8 cellular contexts compared by ENCODE assay signal in genomic region chr17:68292689-68293040, GRCh38. TPM values are rescaled to one million over a fixed set of nuclear protein-coding genes. Genes with fewer than 3 reads are reported as not detected.
DNase-seq lines count a peak whose midpoint lies in the region; ATAC-seq and TF ChIP-seq lines count a peak whose summit lies in the region.

No MANE protein-coding gene starts in this region.

- no peaks in the 10 kb centered on the region for H3K27me3 ChIP-seq in liver (ENCODE audit: control insufficient read depth in 4 of 4, insufficient read depth in 4 of 4, low read length in 3 of 4)
- peaks cover 0 to 35% of the 10 kb centered on the region in 2 donors for H3K27me3 ChIP-seq in tibial nerve

- H3K36me3 ChIP-seq in liver (ENCODE audit: control insufficient read depth in 4 of 4, insufficient read depth in 3 of 4, low read depth in 1 of 4, low read length in 3 of 4) (no peaks in the 10 kb centered on the region), tibial nerve (no peaks in the 10 kb centered on the region)

- peak overlapping the region; percentile 67 for H3K4me3 Mint-ChIP-seq in activated naive CD4-positive, alpha-beta T cell treated with anti-CD3 and anti-CD28 coated beads, Interleukin-2, amount 10 ng/mL, durations not matched to agents 7 days and 5 days
- H3K4me3 Mint-ChIP-seq in activated CD8-positive, alpha-beta T cell treated with anti-CD3 and anti-CD28 coated beads, Interleukin-2, amount 10 ng/mL, durations not matched to agents 7 days and 5 days = peak overlapping the region; percentile 85

- peak overlapping the region in 1 of 3 donors; percentile 76 for H3K4me3 ChIP-seq in liver (ENCODE audit: low read depth in 1 of 3, low read length in 3 of 3)
- peak overlapping the region in 3 of 4 donors; percentile 46 to 60 (median 58) for H3K4me3 ChIP-seq in tibial nerve

- H3K36me3 Mint-ChIP-seq in activated naive CD4-positive, alpha-beta T cell treated with anti-CD3 and anti-CD28 coated beads, Interleukin-2, amount 10 ng/mL, durations not matched to agents 7 days and 5 days = peaks cover 9% of the 10 kb centered on the region
- peaks cover 22% of the 10 kb centered on the region for H3K36me3 Mint-ChIP-seq in activated CD8-positive, alpha-beta T cell treated with anti-CD3 and anti-CD28 coated beads, Interleukin-2, amount 10 ng/mL, durations not matched to agents 7 days and 5 days (ENCODE audit: low read depth)

- peak overlapping the region; percentile 96 for H3K27ac Mint-ChIP-seq in activated naive CD4-positive, alpha-beta T cell treated with anti-CD3 and anti-CD28 coated beads, Interleukin-2, amount 10 ng/mL, durations not matched to agents 7 days and 5 days
- peak overlapping the region; percentile 97 for H3K27ac Mint-ChIP-seq in activated CD8-positive, alpha-beta T cell treated with anti-CD3 and anti-CD28 coated beads, Interleukin-2, amount 10 ng/mL, durations not matched to agents 7 days and 5 days

- no peak for TF ChIP-seq RAD21 in liver (IDR thresholded peaks at IDR 0.05)

- H3K27ac ChIP-seq in liver (ENCODE audit: low read depth in 1 of 2, low read length in 2 of 2) = peak overlapping the region; percentile 64 to 66
- H3K27ac ChIP-seq in tibial nerve = peak overlapping the region in 1 of 4 donors; percentile 84

- CTCF ChIA-PET in activated naive CD4-positive, alpha-beta T cell treated with anti-CD3 and anti-CD28 coated beads, Interleukin-2, amount 10 ng/mL, durations not matched to agents 7 days and 5 days (lab: Charles Lee) = interaction anchor here (0.6 to 3.2 kb wide), 9 partner anchors 12 to 144 kb away, joined by 3 to 14 read pairs (median 3); no protein-coding TSS in a partner anchor
- CTCF ChIA-PET in activated CD8-positive, alpha-beta T cell treated with anti-CD3 and anti-CD28 coated beads, Interleukin-2, amount 10 ng/mL, durations not matched to agents 7 days and 5 days (lab: Charles Lee) = interaction anchor here (0.9 to 3.6 kb wide), 18 partner anchors 8 to 203 kb away, joined by 3 to 32 read pairs (median 6); no protein-coding TSS in a partner anchor

- DNase-seq in activated naive CD4-positive, alpha-beta T cell treated with anti-CD3 and anti-CD28 coated beads, Interleukin-2, amount 10 ng/mL, durations not matched to agents 7 days and 5 days = no peak
- DNase-seq in activated naive CD4-positive, alpha-beta T cell treated with Interleukin-2 at 50 U/mL for 16 hours = no peak
- DNase-seq in activated CD8-positive, alpha-beta T cell treated with anti-CD3 and anti-CD28 coated beads, Interleukin-2, amount 10 ng/mL, durations not matched to agents 7 days and 5 days = no peak
- DNase-seq in tibial nerve (ENCODE audit: low spot score in 2 of 2) (no peak), Kasumi-1 (lab: John Stamatoyannopoulos, UW) (no peak), epidermal melanocyte (ENCODE audit: insufficient read length, low spot score) (no peak)

- H3K9me3 Mint-ChIP-seq in activated naive CD4-positive, alpha-beta T cell treated with anti-CD3 and anti-CD28 coated beads, Interleukin-2, amount 10 ng/mL, durations not matched to agents 7 days and 5 days = no peaks in the 10 kb centered on the region
- no peaks in the 10 kb centered on the region for H3K9me3 Mint-ChIP-seq in activated CD8-positive, alpha-beta T cell treated with anti-CD3 and anti-CD28 coated beads, Interleukin-2, amount 10 ng/mL, durations not matched to agents 7 days and 5 days (ENCODE audit: insufficient read depth)

- H3K4me1 Mint-ChIP-seq in activated naive CD4-positive, alpha-beta T cell treated with anti-CD3 and anti-CD28 coated beads, Interleukin-2, amount 10 ng/mL, durations not matched to agents 7 days and 5 days = peaks cover 72% of the 10 kb centered on the region
- H3K4me1 Mint-ChIP-seq in activated CD8-positive, alpha-beta T cell treated with anti-CD3 and anti-CD28 coated beads, Interleukin-2, amount 10 ng/mL, durations not matched to agents 7 days and 5 days (ENCODE audit: low read depth) = peaks cover 73% of the 10 kb centered on the region

- TF ChIP-seq CTCF in liver (IDR thresholded peaks at IDR 0.05; ENCODE audit: low read depth, low read length, missing input control) (no peak), tibial nerve (IDR thresholded peaks at IDR 0.05) (no peak)

- H3K4me1 ChIP-seq in liver (ENCODE audit: control insufficient read depth in 4 of 4, insufficient read depth in 4 of 4, low read length in 3 of 4) (peaks cover 5 to 22% (median 15%) of the 10 kb centered on the region in 4 donors), tibial nerve (peaks cover 0 to 34% (median 12%) of the 10 kb centered on the region in 4 donors)

- H3K9me3 ChIP-seq in liver (ENCODE audit: control insufficient read depth in 4 of 4, low read length in 3 of 4) (no peaks in the 10 kb centered on the region), tibial nerve (no peaks in the 10 kb centered on the region)

- 62% methylated on average over 9 of the region's 9 CpGs for WGBS in liver
- 45 to 50% methylated on average over 9 of the region's 9 CpGs for WGBS in tibial nerve, 2 donors

- H3K27me3 Mint-ChIP-seq in activated naive CD4-positive, alpha-beta T cell treated with anti-CD3 and anti-CD28 coated beads, Interleukin-2, amount 10 ng/mL, durations not matched to agents 7 days and 5 days = peaks cover 24% of the 10 kb centered on the region
- H3K27me3 Mint-ChIP-seq in activated CD8-positive, alpha-beta T cell treated with anti-CD3 and anti-CD28 coated beads, Interleukin-2, amount 10 ng/mL, durations not matched to agents 7 days and 5 days (ENCODE audit: low read depth) = no peaks in the 10 kb centered on the region

- no peak for ATAC-seq in activated CD8-positive, alpha-beta T cell treated with anti-CD3 and anti-CD28 coated beads, Interleukin-2, amount 10 ng/mL, durations not matched to agents 7 days and 5 days
- ATAC-seq in GM19351 (IDR thresholded peaks at IDR 0.05; ENCODE audit: unreplicated experiment) = no peak

- no peak for TF ChIP-seq POLR2A in tibial nerve (IDR thresholded peaks at IDR 0.05)

- POLR2A ChIA-PET in activated CD8-positive, alpha-beta T cell treated with anti-CD3 and anti-CD28 coated beads, Interleukin-2, amount 10 ng/mL, durations not matched to agents 7 days and 5 days (lab: Charles Lee) = interaction anchor here (0.7 to 3.4 kb wide), 22 partner anchors 11 to 165 kb away, joined by 3 to 36 read pairs (median 10); partner anchors contain the start of genes AMZ2 and WIPI1

- no peak overlapping the region for H3K9ac ChIP-seq in liver (ENCODE audit: low read depth in 1 of 2, low read length in 2 of 2)

- no peak for TF ChIP-seq EP300 in tibial nerve (IDR thresholded peaks at IDR 0.05)

TF ChIP-seq in liver, 16 proteins besides CTCF, POLR2A, EP300 and RAD21 (continues in another document):
- TF ChIP-seq ZBTB33 (IDR thresholded peaks at IDR 0.05) = no peak
- TF ChIP-seq JUND (IDR thresholded peaks at IDR 0.05) = no peak
- TF ChIP-seq HNF4G (IDR thresholded peaks at IDR 0.05) = no peak
- no peak for TF ChIP-seq NR2F2 (IDR thresholded peaks at IDR 0.05)
- TF ChIP-seq HNF4A (conservative IDR thresholded peaks at IDR 0.05) = no peak
- no peak for TF ChIP-seq ATF3 (IDR thresholded peaks at IDR 0.05)

RNA-seq across cellular contexts. Expression of gene ARSG, which starts 1.4 kb away (rescaled TPM):
- 10 to 100 TPM in 1 of 2 experiments, 1 to 10 TPM in 1; 9.1 to 10.7 TPM for total RNA-seq in activated CD8-positive, alpha-beta T cell treated with anti-CD3 and anti-CD28 coated beads, Interleukin-2, amount 10 ng/mL, durations not matched to agents 7 days and 5 days
- total RNA-seq in liver (1 to 10 TPM; 1.9 to 5.4 TPM), tibial nerve (10 to 100 TPM in 1 of 4 donors, 1 to 10 TPM in 3; 2.1 to 11.4 (median 4.1) TPM)
- polyA plus RNA-seq in liver = 1 to 10 TPM; 1.5 to 2.7 TPM

RNA-seq across cellular contexts. Expression of gene SLC16A6, which starts 1.7 kb away (rescaled TPM):
- total RNA-seq in activated CD8-positive, alpha-beta T cell treated with anti-CD3 and anti-CD28 coated beads, Interleukin-2, amount 10 ng/mL, durations not matched to agents 7 days and 5 days = 1 to 10 TPM; 6.9 to 7.1 TPM
- total RNA-seq in liver (under 1 TPM; 0.89 to 0.92 TPM), tibial nerve (under 1 TPM in 2 of 4 donors, not detected in 2; 0.20 to 0.90 TPM)
- polyA plus RNA-seq in liver = under 1 TPM; 0.11 to 0.29 TPM

RNA-seq across cellular contexts. Expression of gene AMZ2, which starts 44.8 kb away (rescaled TPM):
- total RNA-seq in activated CD8-positive, alpha-beta T cell treated with anti-CD3 and anti-CD28 coated beads, Interleukin-2, amount 10 ng/mL, durations not matched to agents 7 days and 5 days = 10 to 100 TPM; 79.9 to 80.0 TPM
- total RNA-seq in liver (10 to 100 TPM; 11.6 to 15.5 TPM), tibial nerve (10 to 100 TPM; 27.6 to 38.2 (median 31.7) TPM)
- polyA plus RNA-seq in liver = 10 to 100 TPM; 19.1 to 19.6 TPM

Comparison
In these comparisons a context has a peak if more than half of its experiments do, and no peak if none do; other contexts are left out.
1. RNA of gene SLC16A6, which starts 1.7 kb away (total RNA-seq): 6.9 to 7.1 TPM in activated CD8-positive, alpha-beta T cell treated with anti-CD3 and anti-CD28 coated beads, Interleukin-2, amount 10 ng/mL, durations not matched to agents 7 days and 5 days; 0.89 to 0.92 TPM in liver and 0.20 to 0.90 TPM in tibial nerve; every median in the first group is over 4 times any median in the second.